Comparison of ENCODE assay signal across 14 cellular contexts in the genomic region with DNA sequence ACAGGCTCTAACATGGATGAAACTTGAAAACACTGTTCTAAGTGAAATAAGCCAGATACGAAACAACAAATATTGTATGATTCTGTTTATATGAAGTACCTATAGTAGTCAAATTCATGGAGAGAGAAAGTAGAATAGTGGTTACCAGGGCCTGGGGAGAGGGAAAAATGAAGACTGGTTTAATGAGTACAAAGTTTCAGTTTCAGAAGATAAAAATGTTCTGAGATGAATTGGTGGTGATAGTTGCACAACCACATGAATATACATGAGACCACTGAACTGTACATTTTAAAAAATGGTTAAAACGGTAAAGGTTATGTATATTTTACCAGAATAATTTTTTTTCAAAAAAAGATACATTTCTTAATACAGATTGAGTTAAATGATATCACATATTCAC.
A peak's percentile ranks its signal among the peaks of the same experiment; 100 is the strongest.
DNase-seq lines count a peak whose midpoint lies in the region; ATAC-seq and TF ChIP-seq lines count a peak whose summit lies in the region.
"Had no signal": no experiment of that assay in that cellular context is flagged by ENCODE, and none has a peak within 500 bp of the region (broad histone marks: within the 10 kb centered on the region; RNA-seq: fewer than 3 reads in every experiment).

No MANE protein-coding gene starts in this region.

- H3K9me3 ChIP-seq in BE2C: no peaks in the 10 kb centered on the region

- no peak overlapping the region for H3K4me3 ChIP-seq in BE2C (ENCODE audit: low read depth, low read length)
- H3K4me3 ChIP-seq: cardiac muscle cell had no signal

- no peak for TF ChIP-seq POLR2A in GM18505 (IDR thresholded peaks at IDR 0.05; ENCODE audit: borderline replicate concordance, extremely low read depth, insufficient read depth, insufficient read length)

- no peak for DNase-seq in stimulated activated naive CD4-positive, alpha-beta T cell treated with Interleukin-2 at 50 U/mL for 16 hours (lab: John Stamatoyannopoulos, UW)
- DNase-seq in BE2C (no peak), KG1 (lab: John Stamatoyannopoulos, UW) (no peak)
- DNase-seq in activated CD8-positive, alpha-beta memory T cell treated with anti-CD3 and anti-CD28 coated beads, Interleukin-2, amount 50 U/mL, for 48 hours: no peak
- DNase-seq: activated CD4-positive, alpha-beta T cell treated with anti-CD3 and anti-CD28 coated beads, Interleukin-2, amount 10 ng/mL, durations not matched to agents 24 days and 14 days; activated effector memory CD4-positive, alpha-beta T cell treated with Interleukin-2 at 50 U/mL for 16 hours; erythroblast; midbrain; NCI-H526 treated with DMSO at 0.1 percent for 48 hours had no signal

- H3K4me1 ChIP-seq in BE2C: no peaks in the 10 kb centered on the region

- no peaks in the 10 kb centered on the region for H3K27me3 ChIP-seq in BE2C
- H3K27me3 ChIP-seq: cardiac muscle cell had no signal

- ATAC-seq in GM18505 (IDR thresholded peaks at IDR 0.05; ENCODE audit: unreplicated experiment) (peak; percentile 96), GM19455 (IDR thresholded peaks at IDR 0.05; ENCODE audit: unreplicated experiment) (peak; percentile 78), HG02870 (IDR thresholded peaks at IDR 0.05; ENCODE audit: unreplicated experiment) (peak; percentile 91), HG03520 (IDR thresholded peaks at IDR 0.05; ENCODE audit: unreplicated experiment) (peak; percentile 97)

- no peaks in the 10 kb centered on the region for H3K36me3 ChIP-seq in BE2C
- H3K36me3 ChIP-seq: cardiac muscle cell had no signal

- TF ChIP-seq CTCF in BE2C (IDR thresholded peaks at IDR 0.05; ENCODE audit: low read depth, low read length): no peak
